Comparison of ENCODE assay signal across 9 cellular contexts in genomic region chr4:165398570-165398969, GRCh38. TPM values are rescaled to one million over a fixed set of nuclear protein-coding genes. Genes with fewer than 3 reads are reported as not detected.
DNase-seq lines count a peak whose midpoint lies in the region; ATAC-seq and TF ChIP-seq lines count a peak whose summit lies in the region.
"Had no signal": no experiment of that assay in that cellular context is flagged by ENCODE, and none has a peak within 500 bp of the region (broad histone marks: within the 10 kb centered on the region; RNA-seq: fewer than 3 reads in every experiment).

No MANE protein-coding gene starts in this region.

- TF ChIP-seq CTCF in foreskin keratinocyte (conservative IDR thresholded peaks at IDR 0.05) = peak; percentile 4

- peaks cover 19 to 32% of the 10 kb centered on the region in 2 donors for H3K27me3 Mint-ChIP-seq in natural killer cell treated with Interleukin-12 subunit alpha and Interleukin-12 subunit beta and Interleukin-15 and Interleukin-18, amount 100 ng/mL, for 72 hours
- H3K27me3 Mint-ChIP-seq in activated T-helper 17 cell treated with anti-CD3 and anti-CD28 coated beads, Interleukin-2, amount 50 U/mL, for 72 hours = peaks cover 4% of the 10 kb centered on the region

- no peaks in the 10 kb centered on the region for H3K4me1 ChIP-seq in foreskin keratinocyte

- H3K27ac Mint-ChIP-seq in natural killer cell treated with Interleukin-12 subunit alpha and Interleukin-12 subunit beta and Interleukin-15 and Interleukin-18, amount 100 ng/mL, for 72 hours = no peak overlapping the region
- no peak overlapping the region for H3K27ac Mint-ChIP-seq in activated T-helper 17 cell treated with anti-CD3 and anti-CD28 coated beads, Interleukin-2, amount 50 U/mL, for 72 hours

- peak; percentile 21 for DNase-seq in Caki2 (ENCODE audit: low read depth)
- peak; percentile 98 for DNase-seq in NCI-H748 (lab: John Stamatoyannopoulos, UW; ENCODE audit: unreplicated experiment)
- peak in 1 of 2 donors; percentile 43 for DNase-seq in foreskin keratinocyte
- DNase-seq in stimulated activated CD4-positive, alpha-beta T cell treated with anti-CD3 and anti-CD28 coated beads, Interleukin-1b, Interleukin-23, amount 100 ng/mL, for 48 hours = no peak
- no peak for DNase-seq in natural killer cell treated with Interleukin-12 subunit alpha and Interleukin-12 subunit beta and Interleukin-15 and Interleukin-18, amount 100 ng/mL, for 72 hours (ENCODE audit: low spot score)

- ATAC-seq in HG03354 (IDR thresholded peaks at IDR 0.05; ENCODE audit: poor library complexity, severe bottlenecking, unreplicated experiment) (peak; percentile 92), foreskin keratinocyte (peak; percentile 75), GM19455 (IDR thresholded peaks at IDR 0.05; ENCODE audit: unreplicated experiment) (no peak)
- no peak for ATAC-seq in natural killer cell treated with Interleukin-12 subunit alpha and Interleukin-12 subunit beta and Interleukin-15 and Interleukin-18, amount 100 ng/mL, for 72 hours
- no peak for ATAC-seq in activated T-helper 17 cell treated with anti-CD3 and anti-CD28 coated beads, Interleukin-2, amount 50 U/mL, for 72 hours (replicated peaks)

- H3K4me1 Mint-ChIP-seq in natural killer cell treated with Interleukin-12 subunit alpha and Interleukin-12 subunit beta and Interleukin-15 and Interleukin-18, amount 100 ng/mL, for 72 hours (ENCODE audit: low read depth in 2 of 2) = no peaks in the 10 kb centered on the region
- H3K4me1 Mint-ChIP-seq in activated T-helper 17 cell treated with anti-CD3 and anti-CD28 coated beads, Interleukin-2, amount 50 U/mL, for 72 hours = no peaks in the 10 kb centered on the region
- H3K4me1 Mint-ChIP-seq: central memory CD8-positive, alpha-beta T cell had no signal

- no peaks in the 10 kb centered on the region for H3K9me3 Mint-ChIP-seq in natural killer cell treated with Interleukin-12 subunit alpha and Interleukin-12 subunit beta and Interleukin-15 and Interleukin-18, amount 100 ng/mL, for 72 hours
- no peaks in the 10 kb centered on the region for H3K9me3 Mint-ChIP-seq in activated T-helper 17 cell treated with anti-CD3 and anti-CD28 coated beads, Interleukin-2, amount 50 U/mL, for 72 hours
- H3K9me3 Mint-ChIP-seq: central memory CD8-positive, alpha-beta T cell had no signal

- no peak overlapping the region for H3K4me3 Mint-ChIP-seq in natural killer cell treated with Interleukin-12 subunit alpha and Interleukin-12 subunit beta and Interleukin-15 and Interleukin-18, amount 100 ng/mL, for 72 hours
- H3K4me3 Mint-ChIP-seq in activated T-helper 17 cell treated with anti-CD3 and anti-CD28 coated beads, Interleukin-2, amount 50 U/mL, for 72 hours = no peak overlapping the region
- H3K4me3 Mint-ChIP-seq: central memory CD8-positive, alpha-beta T cell had no signal

- no peak overlapping the region for H3K27ac ChIP-seq in foreskin keratinocyte

- H3K36me3 Mint-ChIP-seq in natural killer cell treated with Interleukin-12 subunit alpha and Interleukin-12 subunit beta and Interleukin-15 and Interleukin-18, amount 100 ng/mL, for 72 hours = no peaks in the 10 kb centered on the region
- no peaks in the 10 kb centered on the region for H3K36me3 Mint-ChIP-seq in activated T-helper 17 cell treated with anti-CD3 and anti-CD28 coated beads, Interleukin-2, amount 50 U/mL, for 72 hours (ENCODE audit: low read depth)

- peaks cover 9% of the 10 kb centered on the region for H3K27me3 ChIP-seq in foreskin keratinocyte

- in situ Hi-C loops in Caki2 (cut with HindIII; ENCODE audit: low pct_unique_long_range_greater_than_20kb, low sequenced_read_pairs) = no loop called here

RNA-seq across cellular contexts. Expression of gene CPE, which starts 19.8 kb away (rescaled TPM):
- 0.78 and 4.7 TPM in 2 replicates for total RNA-seq in Caki2 (2014; rRNA removed; shearing (Covaris generic); ENCODE audit: low replicate concordance)
- 0.75 and 0.95 TPM in 2 replicates for total RNA-seq in foreskin keratinocyte
- polyA plus RNA-seq in foreskin keratinocyte = 0.53 and 0.74 TPM in 2 replicates
- not detected for total RNA-seq in natural killer cell treated with Interleukin-12 subunit alpha and Interleukin-12 subunit beta and Interleukin-15 and Interleukin-18, amount 100 ng/mL, for 72 hours
- total RNA-seq in activated T-helper 17 cell treated with anti-CD3 and anti-CD28 coated beads, Interleukin-2, amount 50 U/mL, for 72 hours = not detected

Comparison
In these comparisons a context has a peak if more than half of its experiments do, and no peak if none do; other contexts are left out.
1. DNase-seq: peak in Caki2 (single experiment) and NCI-H748 (single experiment); none in stimulated activated CD4-positive, alpha-beta T cell treated with anti-CD3 and anti-CD28 coated beads, Interleukin-1b, Interleukin-23, amount 100 ng/mL, for 48 hours (single experiment) and natural killer cell treated with Interleukin-12 subunit alpha and Interleukin-12 subunit beta and Interleukin-15 and Interleukin-18, amount 100 ng/mL, for 72 hours (single experiment).
2. ATAC-seq: peak in HG03354 (single experiment) and foreskin keratinocyte (single experiment); none in natural killer cell treated with Interleukin-12 subunit alpha and Interleukin-12 subunit beta and Interleukin-15 and Interleukin-18, amount 100 ng/mL, for 72 hours (0 of 2), GM19455 (single experiment) and activated T-helper 17 cell treated with anti-CD3 and anti-CD28 coated beads, Interleukin-2, amount 50 U/mL, for 72 hours (single experiment).